1 cellular context compared by ENCODE assay signal in the genomic region with DNA sequence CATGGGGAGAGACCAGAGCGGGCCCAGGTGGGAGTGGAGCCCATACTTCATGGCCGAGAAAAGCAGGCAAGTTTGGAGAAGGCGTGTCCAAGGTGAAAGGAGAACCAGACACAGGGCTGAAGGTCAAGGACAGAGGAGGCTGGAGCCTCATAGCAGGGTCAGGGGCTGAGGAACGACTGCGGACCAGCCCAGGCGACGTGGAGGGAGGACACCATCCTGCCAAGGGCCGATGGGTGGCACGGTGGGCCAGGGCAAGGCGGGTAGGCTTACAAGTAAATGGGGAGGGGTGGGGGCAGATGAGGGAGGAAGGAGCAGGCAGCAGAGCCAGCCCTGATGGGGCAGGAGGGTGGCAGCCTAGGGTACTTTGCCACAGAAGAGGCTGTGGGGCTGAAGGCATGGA.
TF ChIP-seq lines count a peak whose summit lies in the region.

No MANE protein-coding gene starts in this region.

TF ChIP-seq in GM23338, 12 proteins besides CTCF, POLR2A, EP300 and RAD21 (continued from another document):
- no peak for TF ChIP-seq NANOG (IDR thresholded peaks at IDR 0.05; ENCODE audit: borderline replicate concordance)
- TF ChIP-seq EZH2 (IDR thresholded peaks at IDR 0.05; ENCODE audit: low read depth, unreplicated experiment) = no peak
TF ChIP-seq in GM23338: peak in this region for 0.
